In genomic region chr14:32513571-32514009, GRCh38 we compare ENCODE assay signal across 9 cellular contexts.
DNase-seq lines count a peak whose midpoint lies in the region; TF ChIP-seq lines count a peak whose summit lies in the region.
"Had no signal": no experiment of that assay in that cellular context is flagged by ENCODE, and none has a peak within 500 bp of the region (broad histone marks: within the 10 kb centered on the region; RNA-seq: fewer than 3 reads in every experiment).

No MANE protein-coding gene starts in this region.

- no peak overlapping the region for H3K27ac ChIP-seq in KMS-11

- no peak overlapping the region for H2AFZ ChIP-seq in KMS-11 (ENCODE audit: low read depth)

- H3K27me3 ChIP-seq in BE2C, result no peaks in the 10 kb centered on the region
- H3K27me3 ChIP-seq in KMS-11 (ENCODE audit: insufficient read depth, low read depth), result no peaks in the 10 kb centered on the region

- 31 to 42% methylated on average over 1 of the region's 1 CpG for WGBS in lower leg skin, 2 donors

- H3K9me3 Mint-ChIP-seq in MCF 10A (ENCODE audit: unreplicated experiment), result peaks cover 8% of the 10 kb centered on the region

- H3K36me3 ChIP-seq in BE2C (no peaks in the 10 kb centered on the region), KMS-11 (ENCODE audit: insufficient read depth) (no peaks in the 10 kb centered on the region)

- H3K9ac ChIP-seq in KMS-11, result no peak overlapping the region

- H3K9me3 ChIP-seq in BE2C, result no peaks in the 10 kb centered on the region

- POLR2A ChIA-PET in MCF 10A (lab: Yijun Ruan, JAX), result interaction anchor here (0.7 to 7.8 kb wide), 13 partner anchors 11 to 1322 kb away, joined by 3 to 170 read pairs (median 4); partner anchors contain the start of gene ARHGAP5

- H3K27ac Mint-ChIP-seq in MCF 10A (ENCODE audit: low read depth, unreplicated experiment), result no peak overlapping the region

- H3K4me1 Mint-ChIP-seq in MCF 10A (ENCODE audit: insufficient read depth, unreplicated experiment), result peaks cover 36% of the 10 kb centered on the region

- no peak for TF ChIP-seq POLR2A in lower leg skin (IDR thresholded peaks at IDR 0.05)

- BruUV-seq in MCF 10A (replicated peaks; lab: Mats Ljungman, UMichigan), result no TSS peak

- CTCF ChIA-PET in MCF 10A (lab: Yijun Ruan, JAX), result interaction anchor here (0.5 to 8.2 kb wide), 43 partner anchors 11 to 1938 kb away, joined by 3 to 87 read pairs (median 4); partner anchors contain the start of gene ARHGAP5

- no peaks in the 10 kb centered on the region for H3K79me2 ChIP-seq in KMS-11 (ENCODE audit: insufficient read depth, low read depth)

- H3K36me3 Mint-ChIP-seq in MCF 10A (ENCODE audit: insufficient read depth, unreplicated experiment), result no peaks in the 10 kb centered on the region

- H3K4me3 ChIP-seq in BE2C (ENCODE audit: low read depth, low read length) (no peak overlapping the region), KMS-11 (IDR thresholded peaks at IDR 0.05; ENCODE audit: insufficient read depth, low read depth, low read length) (no peak overlapping the region), lower leg skin (ENCODE audit: low read depth, poor library complexity, severe bottlenecking) (no peak overlapping the region)

- no peak overlapping the region for H3K4me3 Mint-ChIP-seq in MCF 10A (ENCODE audit: unreplicated experiment)

- DNase-seq in BE2C (no peak), MCF 10A (ENCODE audit: unreplicated experiment) (peak; percentile 10), medulla oblongata (ENCODE audit: extremely low spot score) (peak; percentile 59), ureter (ENCODE audit: low spot score) (no peak), lower leg skin (ENCODE audit: low spot score in 2 of 2) (no peak)
- no peak for DNase-seq in effector CD4-positive, alpha-beta T cell
- DNase-seq in activated CD4-positive, CD25-positive, alpha-beta regulatory T cell treated with anti-CD3 and anti-CD28 coated beads, Interleukin-2, amount 50 U/mL, for 72 hours, result no peak
- DNase-seq: activated CD8-positive, alpha-beta memory T cell treated with anti-CD3 and anti-CD28 coated beads, Interleukin-2, amount 50 U/mL, for 48 hours had no signal

- no peak overlapping the region for H3K4me2 ChIP-seq in KMS-11

- H3K4me1 ChIP-seq in BE2C (no peaks in the 10 kb centered on the region), KMS-11 (ENCODE audit: low read depth, poor library complexity, severe bottlenecking) (no peaks in the 10 kb centered on the region)

- H4K20me1 ChIP-seq in KMS-11 (ENCODE audit: insufficient read depth), result no peaks in the 10 kb centered on the region

- no peaks in the 10 kb centered on the region for H3K27me3 Mint-ChIP-seq in MCF 10A (ENCODE audit: insufficient read depth, unreplicated experiment)

- intact Hi-C loops in MCF 10A (cut with micrococcal nuclease), result loop anchor here (1.0 to 2.0 kb wide), 5 partner anchors 40 to 439 kb away; no protein-coding TSS in a partner anchor
- intact Hi-C loops in lower leg skin (cut with DNase I; ENCODE audit: low total_unique reads), result no loop called here

- peak; percentile 26; the same call in 1 of the 2 replicates for TF ChIP-seq CTCF in BE2C (IDR thresholded peaks at IDR 0.05; ENCODE audit: low read depth, low read length)
- peak; percentile 26; the same call in 1 of the 2 replicates for TF ChIP-seq CTCF in KMS-11 (conservative IDR thresholded peaks at IDR 0.05; ENCODE audit: low read depth, low read length)
- peak; percentile 39 for TF ChIP-seq CTCF in MCF 10A (IDR thresholded peaks at IDR 0.05; ENCODE audit: unreplicated experiment)
- no peak for TF ChIP-seq CTCF in lower leg skin (IDR thresholded peaks at IDR 0.05)

Comparison
In these comparisons a context has a peak if more than half of its experiments do, and no peak if none do; other contexts are left out.
1. DNase-seq: peak in MCF 10A (single experiment) and medulla oblongata (single experiment); none in BE2C (single experiment), ureter (single experiment), lower leg skin (0 of 2), effector CD4-positive, alpha-beta T cell (single experiment) and activated CD4-positive, CD25-positive, alpha-beta regulatory T cell treated with anti-CD3 and anti-CD28 coated beads, Interleukin-2, amount 50 U/mL, for 72 hours (single experiment).
2. CTCF ChIP-seq: peak in BE2C (single experiment), KMS-11 (single experiment) and MCF 10A (single experiment); none in lower leg skin (0 of 3).